In genomic region chr3:188262913-188263683, GRCh38 we compare ENCODE assay signal across 9 cellular contexts.
A peak's percentile ranks its signal among the peaks of the same experiment; 100 is the strongest.
DNase-seq lines count a peak whose midpoint lies in the region; ATAC-seq, FAIRE-seq and TF ChIP-seq lines count a peak whose summit lies in the region.
"Had no signal": no experiment of that assay in that cellular context is flagged by ENCODE, and none has a peak within 500 bp of the region (broad histone marks: within the 10 kb centered on the region; RNA-seq: fewer than 3 reads in every experiment).

No MANE protein-coding gene starts in this region.

- TF ChIP-seq CTCF in CD14-positive monocyte (IDR thresholded peaks at IDR 0.05), result no peak

- in situ Hi-C loops in SK-MEL-5 (cut with HindIII; ENCODE audit: low pct_unique_long_range_greater_than_20kb, low sequenced_read_pairs), result no loop called here

- DNase-seq in EH (ENCODE audit: low read depth) (peak; percentile 96), SK-MEL-5 (ENCODE audit: low read depth, low spot score) (peak; percentile 38), frontal cortex (ENCODE audit: low spot score in 2 of 2) (peak in 1 of 2 donors; percentile 14), pulmonary artery endothelial cell (ENCODE audit: low read depth, low spot score) (peak; percentile 94), CD14-positive monocyte (ENCODE audit: low spot score) (no peak), T-cell (no peak)
- DNase-seq in stimulated activated CD4-positive, alpha-beta T cell treated with anti-CD3 and anti-CD28 coated beads, Interleukin-12 subunit alpha, Interleukin-12 subunit beta, amount 100 ng/mL, for 4 hours, result no peak
- DNase-seq: stimulated activated CD4-positive, alpha-beta T cell treated with anti-CD3 and anti-CD28 coated beads, Interleukin-4, amount 100 ng/mL, for 24 hours had no signal

- H3K36me3 Mint-ChIP-seq in CD14-positive monocyte (peaks cover 16 to 23% of the 10 kb centered on the region in 2 donors), T-cell (peaks cover 18% of the 10 kb centered on the region)

- no peak overlapping the region for H3K27ac Mint-ChIP-seq in CD14-positive monocyte
- no peak overlapping the region for H3K27ac Mint-ChIP-seq in T-cell

- intact Hi-C loops in CD14-positive monocyte (cut with micrococcal nuclease), result no loop called here

- H3K4me1 Mint-ChIP-seq in CD14-positive monocyte, result peaks cover 3% of the 10 kb centered on the region
- H3K4me1 Mint-ChIP-seq in T-cell, result peaks cover 0 to 7% (median 0%) of the 10 kb centered on the region in 3 donors

- no peak for ATAC-seq in HG03159 (IDR thresholded peaks at IDR 0.05; ENCODE audit: unreplicated experiment)
- ATAC-seq in T-cell (replicated peaks in 1 of 4), result no peak

- peak; percentile 10 for FAIRE-seq in frontal cortex (lab: Jason Lieb, UNC)

- H3K9me3 Mint-ChIP-seq in CD14-positive monocyte (no peaks in the 10 kb centered on the region), T-cell (no peaks in the 10 kb centered on the region)

- CTCF ChIA-PET in T-cell (lab: Charles Lee), result interaction anchor here in 1 of 2 donors (0.5 kb wide), 1 partner anchor 987 kb away, joined by 4 read pairs; no protein-coding TSS in a partner anchor

- H3K27me3 Mint-ChIP-seq in CD14-positive monocyte (ENCODE audit: low read depth in 3 of 3) (no peaks in the 10 kb centered on the region), T-cell (no peaks in the 10 kb centered on the region)

- H3K4me3 Mint-ChIP-seq in CD14-positive monocyte (no peak overlapping the region), T-cell (no peak overlapping the region)

- POLR2A ChIA-PET in T-cell (lab: Charles Lee), result interaction anchor here in 1 of 2 donors (0.6 kb wide), 1 partner anchor 425 kb away, joined by 3 read pairs; no protein-coding TSS in a partner anchor

Comparison
In these comparisons a context has a peak if more than half of its experiments do, and no peak if none do; other contexts are left out.
1. DNase-seq: peak in EH (single experiment), SK-MEL-5 (single experiment) and pulmonary artery endothelial cell (single experiment); none in stimulated activated CD4-positive, alpha-beta T cell treated with anti-CD3 and anti-CD28 coated beads, Interleukin-12 subunit alpha, Interleukin-12 subunit beta, amount 100 ng/mL, for 4 hours (single experiment), CD14-positive monocyte (single experiment) and T-cell (0 of 34).